In genomic region chr6:166301611-166302529, GRCh38 we compare ENCODE assay signal across 26 cellular contexts. TPM values are rescaled to one million over a fixed set of nuclear protein-coding genes. Genes with fewer than 3 reads are reported as not detected.
"Had no signal": no experiment of that assay in that cellular context is flagged by ENCODE, and none has a peak within 500 bp of the region (broad histone marks: within the 10 kb centered on the region; RNA-seq: fewer than 3 reads in every experiment).

No MANE protein-coding gene starts in this region.

- ATAC-seq: activated CD4-positive, alpha-beta T cell treated with anti-CD3 and anti-CD28 coated beads for 36 hours; K562 had no signal

- H3K27ac ChIP-seq: adrenal gland, breast epithelium, PC-9, SJCRH30, WERI-Rb-1 had no signal

- H3K4me1 ChIP-seq: adrenal gland, breast epithelium, SJCRH30 had no signal

- H2AFZ ChIP-seq: PC-9 had no signal

- H3K4me3 ChIP-seq: adrenal gland, breast epithelium, K562, PC-9, SJCRH30 had no signal

- H3K9me2 ChIP-seq: SK-N-SH had no signal

- H3K4me2 ChIP-seq: PC-9, SK-N-SH had no signal

- H3K27me3 ChIP-seq: SJCRH30 had no signal

- H3K9me3 Mint-ChIP-seq: activated CD4-positive, alpha-beta memory T cell treated with anti-CD3 and anti-CD28 coated beads, Interleukin-2, amount 10 ng/mL, durations not matched to agents 7 days and 5 days; activated naive CD8-positive, alpha-beta T cell treated with anti-CD3 and anti-CD28 coated beads, Interleukin-2, amount 10 ng/mL, durations not matched to agents 7 days and 5 days had no signal

- DNase-seq: activated CD4-positive, alpha-beta memory T cell treated with anti-CD3 and anti-CD28 coated beads, Interleukin-2, amount 10 ng/mL, durations not matched to agents 7 days and 5 days; activated CD4-positive, alpha-beta T cell treated with anti-CD3 and anti-CD28 coated beads for 36 hours; activated CD4-positive, alpha-beta T cell treated with anti-CD3 and anti-CD28 coated beads, Interleukin-2, amount 50 U/mL, for 1 hour; activated CD8-positive, alpha-beta memory T cell treated with anti-CD3 and anti-CD28 coated beads, Interleukin-2, amount 50 U/mL, for 4 hours; activated naive CD4-positive, alpha-beta T cell treated with anti-CD3 and anti-CD28 coated beads, Interleukin-2, amount 50 U/mL, for 16 hours; activated naive CD8-positive, alpha-beta T cell treated with anti-CD3 and anti-CD28 coated beads, Interleukin-2, amount 10 ng/mL, durations not matched to agents 7 days and 5 days; activated T-cell treated with anti-CD3 and anti-CD28 coated beads, Interleukin-2, amount 50 U/mL, for 1 hour; adrenal gland; aorta; Karpas-422; NCI-H1105 treated with DMSO at 0.1 percent for 48 hours; NCI-H146; NCI-H187 treated with DMSO at 0.1 percent for 48 hours; NCI-H2081 treated with DMSO at 0.1 percent for 48 hours; NCI-H446; NCI-H524; PC-9; Right ventricle myocardium superior; SJCRH30; SK-N-SH; T-helper 1 cell; WERI-Rb-1 had no signal

- H3K4me1 Mint-ChIP-seq: activated CD4-positive, alpha-beta T cell treated with anti-CD3 and anti-CD28 coated beads for 36 hours; activated naive CD8-positive, alpha-beta T cell treated with anti-CD3 and anti-CD28 coated beads, Interleukin-2, amount 10 ng/mL, durations not matched to agents 7 days and 5 days had no signal

- H3K36me3 Mint-ChIP-seq: activated naive CD8-positive, alpha-beta T cell treated with anti-CD3 and anti-CD28 coated beads, Interleukin-2, amount 10 ng/mL, durations not matched to agents 7 days and 5 days had no signal

- H3K27ac Mint-ChIP-seq: activated CD4-positive, alpha-beta memory T cell treated with anti-CD3 and anti-CD28 coated beads, Interleukin-2, amount 10 ng/mL, durations not matched to agents 7 days and 5 days; activated CD4-positive, alpha-beta T cell treated with anti-CD3 and anti-CD28 coated beads for 36 hours; activated naive CD8-positive, alpha-beta T cell treated with anti-CD3 and anti-CD28 coated beads, Interleukin-2, amount 10 ng/mL, durations not matched to agents 7 days and 5 days had no signal

- H3K36me3 ChIP-seq: adrenal gland, breast epithelium, SJCRH30, WERI-Rb-1 had no signal

- H3K4me3 Mint-ChIP-seq: activated CD4-positive, alpha-beta memory T cell treated with anti-CD3 and anti-CD28 coated beads, Interleukin-2, amount 10 ng/mL, durations not matched to agents 7 days and 5 days; activated CD4-positive, alpha-beta T cell treated with anti-CD3 and anti-CD28 coated beads for 36 hours; activated naive CD8-positive, alpha-beta T cell treated with anti-CD3 and anti-CD28 coated beads, Interleukin-2, amount 10 ng/mL, durations not matched to agents 7 days and 5 days had no signal

RNA-seq across cellular contexts. Expression of gene PRR18, which starts 6.3 kb away (rescaled TPM):
- total RNA-seq: activated CD4-positive, alpha-beta memory T cell treated with anti-CD3 and anti-CD28 coated beads, Interleukin-2, amount 10 ng/mL, durations not matched to agents 7 days and 5 days; activated naive CD8-positive, alpha-beta T cell treated with anti-CD3 and anti-CD28 coated beads, Interleukin-2, amount 10 ng/mL, durations not matched to agents 7 days and 5 days; aorta; K562; PC-9; Right ventricle myocardium superior; RPMI7951; T-helper 2 cell treated with Interferon-gamma antibody and Interleukin-4, amounts not matched to agents 100 ng/mL and 5 ng/mL, for 36 hours had no signal
- polyA plus RNA-seq: aorta, K562 had no signal
